Comparison of ENCODE assay signal across 2 cellular contexts in genomic region chr3:113167929-113168771, GRCh38.
A peak's percentile ranks its signal among the peaks of the same experiment; 100 is the strongest.
TF ChIP-seq lines count a peak whose summit lies in the region.

No MANE protein-coding gene starts in this region.

TF ChIP-seq in HEK293, 187 proteins besides CTCF, POLR2A, EP300 and RAD21 (continues in another document):
- TF ChIP-seq ZNF692 (tag by site-specific recombination; IDR thresholded peaks at IDR 0.05) (peak; percentile 51; the same call in 1 of the 2 replicates), ZNF280D (tag by site-specific recombination; IDR thresholded peaks at IDR 0.05) (no peak), KLF7 (tag by site-specific recombination; IDR thresholded peaks at IDR 0.05; ENCODE audit: borderline replicate concordance) (no peak), ZNF184 (tag by site-specific recombination; IDR thresholded peaks at IDR 0.05) (no peak), ZNF843 (tag by site-specific recombination; IDR thresholded peaks at IDR 0.05) (peak; percentile 90), EGR2 (tag by site-specific recombination; IDR thresholded peaks at IDR 0.05; ENCODE audit: low read depth) (no peak), KLF16 (tag by site-specific recombination; IDR thresholded peaks at IDR 0.05) (0 out of 2 replicates have a peak, but pooled peaks have one; percentile 38), ZNF518A (tag by site-specific recombination; conservative IDR thresholded peaks at IDR 0.05; ENCODE audit: low read depth) (no peak), ZNF600 (tag by site-specific recombination; IDR thresholded peaks at IDR 0.05) (no peak), ZXDB (tag by site-specific recombination; IDR thresholded peaks at IDR 0.05) (peak; percentile 81), ZBTB1 (tag by site-specific recombination; IDR thresholded peaks at IDR 0.05) (peak; percentile 54; the same call in 1 of the 2 replicates), KLF17 (tag by site-specific recombination; IDR thresholded peaks at IDR 0.05) (0 out of 2 replicates have a peak, but pooled peaks have one; percentile 30), ZNF10 (tag by site-specific recombination; IDR thresholded peaks at IDR 0.05) (0 out of 2 replicates have a peak, but pooled peaks have one; percentile 37), KLF10 (tag by site-specific recombination; IDR thresholded peaks at IDR 0.05) (peak; percentile 63)

TF ChIP-seq in H1, 55 proteins besides CTCF, POLR2A, EP300 and RAD21:
- TF ChIP-seq TCF12 (IDR thresholded peaks at IDR 0.05; ENCODE audit: low read depth, low read length) (no peak), USF2 (IDR thresholded peaks at IDR 0.05; ENCODE audit: low read length) (no peak), HDAC6 (IDR thresholded peaks at IDR 0.05; ENCODE audit: low read depth, low read length) (no peak), PHF8 (conservative IDR thresholded peaks at IDR 0.05; ENCODE audit: low read depth, low read length) (no peak), CBX5 (IDR thresholded peaks at IDR 0.05; ENCODE audit: low read depth, low read length) (no peak)
